Comparison of ENCODE assay signal across 35 cellular contexts in genomic region chr3:174147798-174148197, GRCh38.
"Had no signal": no experiment of that assay in that cellular context is flagged by ENCODE, and none has a peak within 500 bp of the region (broad histone marks: within the 10 kb centered on the region; RNA-seq: fewer than 3 reads in every experiment).

No MANE protein-coding gene starts in this region.

- H3K4me3 Mint-ChIP-seq: activated B cell treated with CpG ODN at 0.5 μM for 24 hours; activated CD4-positive, alpha-beta memory T cell treated with anti-CD3 and anti-CD28 coated beads for 36 hours; activated CD4-positive, alpha-beta T cell treated with anti-CD3 and anti-CD28 coated beads, Interleukin-2, amount 10 ng/mL, durations not matched to agents 24 days and 14 days; activated CD8-positive, alpha-beta T cell treated with anti-CD3 and anti-CD28 coated beads for 36 hours; activated naive CD4-positive, alpha-beta T cell treated with anti-CD3 and anti-CD28 coated beads, Interleukin-2, amount 10 ng/mL, durations not matched to agents 7 days and 5 days; activated naive CD4-positive, alpha-beta T cell treated with anti-CD3 and anti-CD28 coated beads, Interleukin-2, amount 50 U/mL, for 24 hours; activated naive CD8-positive, alpha-beta T cell; activated naive CD8-positive, alpha-beta T cell treated with anti-CD3 and anti-CD28 coated beads, Interleukin-2, amount 10 ng/mL, durations not matched to agents 7 days and 5 days; activated naive CD8-positive, alpha-beta T cell treated with anti-CD3 and anti-CD28 coated beads, Interleukin-2, amount 50 U/mL, for 24 hours; activated T-cell treated with anti-CD3 and anti-CD28 coated beads, Interleukin-2, amount 50 U/mL, for 4 hours; activated T-cell treated with anti-CD3 and anti-CD28 coated beads, Interleukin-2, amount 50 U/mL, for 72 hours; activated T-helper 1 cell treated with anti-CD3 and anti-CD28 coated beads, Interleukin-12 subunit alpha, Interleukin-12 subunit beta, Interleukin-2, Interleukin-4 antibody, amounts not matched to agents 30 ng/mL and 10 ng/mL and 1 ng/mL, durations not matched to agents 14 hours and 24 hours and 36 hours; activated T-helper 17 cell treated with anti-CD3 and anti-CD28 coated beads, Interleukin-2, amount 50 U/mL, for 72 hours; brain; central memory CD8-positive, alpha-beta T cell; T-helper 1 cell treated with Interleukin-12 subunit alpha and Interleukin-12 subunit beta and Interleukin-4 antibody, amounts not matched to agents 30 μg/mL and 1 μg/mL, for 36 hours; T-helper 2 cell treated with Interferon-gamma antibody and Interleukin-4, amounts not matched to agents 5 μg/mL and 100 μg/mL, for 36 hours had no signal

- H3K36me3 Mint-ChIP-seq: activated CD4-positive, alpha-beta memory T cell treated with anti-CD3 and anti-CD28 coated beads for 36 hours; activated naive CD4-positive, alpha-beta T cell treated with anti-CD3 and anti-CD28 coated beads, Interleukin-2, amount 10 ng/mL, durations not matched to agents 7 days and 5 days; activated naive CD4-positive, alpha-beta T cell treated with anti-CD3 and anti-CD28 coated beads, Interleukin-2, amount 50 U/mL, for 24 hours; activated naive CD8-positive, alpha-beta T cell; activated naive CD8-positive, alpha-beta T cell treated with anti-CD3 and anti-CD28 coated beads, Interleukin-2, amount 10 ng/mL, durations not matched to agents 7 days and 5 days had no signal

- H3K9me3 Mint-ChIP-seq: activated CD4-positive, alpha-beta T cell treated with anti-CD3 and anti-CD28 coated beads, Interleukin-2, amount 10 ng/mL, durations not matched to agents 24 days and 14 days; activated CD8-positive, alpha-beta T cell treated with anti-CD3 and anti-CD28 coated beads for 36 hours; activated naive CD4-positive, alpha-beta T cell treated with anti-CD3 and anti-CD28 coated beads, Interleukin-2, amount 10 ng/mL, durations not matched to agents 7 days and 5 days; activated T-cell treated with anti-CD3 and anti-CD28 coated beads, Interleukin-2, amount 50 U/mL, for 4 hours; activated T-helper 17 cell treated with anti-CD3 and anti-CD28 coated beads, Interleukin-2, amount 50 U/mL, for 72 hours; T-helper 1 cell treated with Interleukin-12 subunit alpha and Interleukin-12 subunit beta and Interleukin-4 antibody, amounts not matched to agents 30 μg/mL and 1 μg/mL, for 36 hours had no signal

- H3K36me3 ChIP-seq: ascending aorta, cardiac muscle cell had no signal

- H3K27me3 Mint-ChIP-seq: activated B cell treated with CpG ODN at 0.5 μM for 24 hours; activated CD4-positive, alpha-beta memory T cell treated with anti-CD3 and anti-CD28 coated beads for 36 hours; activated CD4-positive, alpha-beta T cell treated with anti-CD3 and anti-CD28 coated beads, Interleukin-2, amount 10 ng/mL, durations not matched to agents 24 days and 14 days; activated CD8-positive, alpha-beta T cell treated with anti-CD3 and anti-CD28 coated beads for 36 hours; activated naive CD4-positive, alpha-beta T cell treated with anti-CD3 and anti-CD28 coated beads, Interleukin-2, amount 10 ng/mL, durations not matched to agents 7 days and 5 days; activated naive CD4-positive, alpha-beta T cell treated with anti-CD3 and anti-CD28 coated beads, Interleukin-2, amount 50 U/mL, for 24 hours; activated naive CD8-positive, alpha-beta T cell; activated naive CD8-positive, alpha-beta T cell treated with anti-CD3 and anti-CD28 coated beads, Interleukin-2, amount 10 ng/mL, durations not matched to agents 7 days and 5 days; activated naive CD8-positive, alpha-beta T cell treated with anti-CD3 and anti-CD28 coated beads, Interleukin-2, amount 50 U/mL, for 24 hours; activated T-helper 17 cell treated with anti-CD3 and anti-CD28 coated beads, Interleukin-2, amount 50 U/mL, for 72 hours; central memory CD8-positive, alpha-beta T cell had no signal

- H3K27me3 ChIP-seq: ascending aorta, cardiac muscle cell had no signal

- H3K4me3 ChIP-seq: ascending aorta, cardiac muscle cell had no signal

- H3K27ac Mint-ChIP-seq: activated B cell treated with CpG ODN at 0.5 μM for 24 hours; activated CD4-positive, alpha-beta memory T cell treated with anti-CD3 and anti-CD28 coated beads for 36 hours; activated CD4-positive, alpha-beta T cell treated with anti-CD3 and anti-CD28 coated beads, Interleukin-2, amount 10 ng/mL, durations not matched to agents 24 days and 14 days; activated CD8-positive, alpha-beta T cell treated with anti-CD3 and anti-CD28 coated beads for 36 hours; activated naive CD4-positive, alpha-beta T cell treated with anti-CD3 and anti-CD28 coated beads, Interleukin-2, amount 10 ng/mL, durations not matched to agents 7 days and 5 days; activated naive CD4-positive, alpha-beta T cell treated with anti-CD3 and anti-CD28 coated beads, Interleukin-2, amount 50 U/mL, for 24 hours; activated naive CD8-positive, alpha-beta T cell; activated naive CD8-positive, alpha-beta T cell treated with anti-CD3 and anti-CD28 coated beads, Interleukin-2, amount 10 ng/mL, durations not matched to agents 7 days and 5 days; activated naive CD8-positive, alpha-beta T cell treated with anti-CD3 and anti-CD28 coated beads, Interleukin-2, amount 50 U/mL, for 24 hours; activated T-cell treated with anti-CD3 and anti-CD28 coated beads, Interleukin-2, amount 50 U/mL, for 72 hours; activated T-helper 1 cell treated with anti-CD3 and anti-CD28 coated beads, Interleukin-12 subunit alpha, Interleukin-12 subunit beta, Interleukin-2, Interleukin-4 antibody, amounts not matched to agents 30 ng/mL and 10 ng/mL and 1 ng/mL, durations not matched to agents 14 hours and 24 hours and 36 hours; activated T-helper 17 cell treated with anti-CD3 and anti-CD28 coated beads, Interleukin-2, amount 50 U/mL, for 72 hours; brain; T-helper 1 cell treated with Interleukin-12 subunit alpha and Interleukin-12 subunit beta and Interleukin-4 antibody, amounts not matched to agents 30 μg/mL and 1 μg/mL, for 36 hours; T-helper 2 cell treated with Interferon-gamma antibody and Interleukin-4, amounts not matched to agents 5 μg/mL and 100 μg/mL, for 36 hours had no signal

- H3K4me1 Mint-ChIP-seq: activated B cell treated with CpG ODN at 0.5 μM for 24 hours; activated CD4-positive, alpha-beta T cell treated with anti-CD3 and anti-CD28 coated beads, Interleukin-2, amount 10 ng/mL, durations not matched to agents 24 days and 14 days; activated naive CD4-positive, alpha-beta T cell treated with anti-CD3 and anti-CD28 coated beads, Interleukin-2, amount 10 ng/mL, durations not matched to agents 7 days and 5 days; activated naive CD4-positive, alpha-beta T cell treated with anti-CD3 and anti-CD28 coated beads, Interleukin-2, amount 50 U/mL, for 24 hours; activated naive CD8-positive, alpha-beta T cell treated with anti-CD3 and anti-CD28 coated beads, Interleukin-2, amount 10 ng/mL, durations not matched to agents 7 days and 5 days; activated naive CD8-positive, alpha-beta T cell treated with anti-CD3 and anti-CD28 coated beads, Interleukin-2, amount 50 U/mL, for 24 hours; activated T-helper 17 cell treated with anti-CD3 and anti-CD28 coated beads, Interleukin-2, amount 50 U/mL, for 72 hours; brain; central memory CD8-positive, alpha-beta T cell had no signal

- H3K9me3 ChIP-seq: ascending aorta had no signal

- H3K4me1 ChIP-seq: ascending aorta had no signal

- DNase-seq: activated B cell treated with CpG ODN at 0.5 μM for 24 hours; activated CD4-positive, alpha-beta memory T cell treated with anti-CD3 and anti-CD28 coated beads for 36 hours; activated CD4-positive, alpha-beta T cell treated with anti-CD3 and anti-CD28 coated beads for 4 hours; activated CD4-positive, alpha-beta T cell treated with anti-CD3 and anti-CD28 coated beads, Interleukin-2, amount 10 ng/mL, durations not matched to agents 24 days and 14 days; activated CD4-positive, alpha-beta T cell treated with anti-CD3 and anti-CD28 coated beads, Interleukin-2, amount 50 U/mL, for 1 hour; activated CD4-positive, alpha-beta T cell treated with anti-CD3 and anti-CD28 coated beads, Interleukin-2, amount 50 U/mL, for 4 hours; activated CD4-positive, CD25-positive, alpha-beta regulatory T cell treated with anti-CD3 and anti-CD28 coated beads, Interleukin-2, amount 50 U/mL, for 72 hours; activated CD8-positive, alpha-beta memory T cell treated with anti-CD3 and anti-CD28 coated beads, Interleukin-2, amount 50 U/mL, for 4 hours; activated CD8-positive, alpha-beta T cell treated with anti-CD3 and anti-CD28 coated beads for 36 hours; activated effector memory CD4-positive, alpha-beta T cell treated with anti-CD3 and anti-CD28 coated beads, Interleukin-2, amount 50 U/mL, for 16 hours; activated naive CD4-positive, alpha-beta T cell treated with anti-CD3 and anti-CD28 coated beads, Interleukin-2, amount 10 ng/mL, durations not matched to agents 7 days and 5 days; activated naive CD4-positive, alpha-beta T cell treated with Interleukin-2 at 50 U/mL for 16 hours; activated naive CD8-positive, alpha-beta T cell treated with anti-CD3 and anti-CD28 coated beads, Interleukin-2, amount 10 ng/mL, durations not matched to agents 7 days and 5 days; activated naive CD8-positive, alpha-beta T cell treated with anti-CD3 and anti-CD28 coated beads, Interleukin-2, amount 50 U/mL, for 24 hours; activated T-cell treated with anti-CD3 and anti-CD28 coated beads for 4 hours; activated T-cell treated with anti-CD3 and anti-CD28 coated beads, Interleukin-2, amount 50 U/mL, for 1 hour; activated T-cell treated with anti-CD3 and anti-CD28 coated beads, Interleukin-2, amount 50 U/mL, for 4 hours; activated T-cell treated with anti-CD3 and anti-CD28 coated beads, Interleukin-2, amount 50 U/mL, for 72 hours; amygdala; anterior cingulate cortex; cerebellar nuclear complex; T-helper 1 cell; T-helper 2 cell; T-helper 9 cell had no signal

- H3K27ac ChIP-seq: ascending aorta, cardiac muscle cell, VCaP had no signal
